ENCODE assay signal across 13 cellular contexts in genomic region chr20:50717312-50717711, GRCh38. TPM values are rescaled to one million over a fixed set of nuclear protein-coding genes. Genes with fewer than 3 reads are reported as not detected.
DNase-seq lines count a peak whose midpoint lies in the region; ATAC-seq and TF ChIP-seq lines count a peak whose summit lies in the region.
"Had no signal": no experiment of that assay in that cellular context is flagged by ENCODE, and none has a peak within 500 bp of the region (broad histone marks: within the 10 kb centered on the region; RNA-seq: fewer than 3 reads in every experiment).

No MANE protein-coding gene starts in this region.

- H3K4me3 ChIP-seq in HCT116 (replicated peaks in 1 of 2; ENCODE audit: low read depth in 1 of 2, low read length in 2 of 2) (no peak overlapping the region), tibial nerve (no peak overlapping the region)

- H3K27me3 Mint-ChIP-seq in WTC11 (ENCODE audit: low read depth), result no peaks in the 10 kb centered on the region; the same call in 1 of the 2 replicates
- peaks cover 11% of the 10 kb centered on the region for H3K27me3 Mint-ChIP-seq in activated CD4-positive, alpha-beta T cell treated with anti-CD3 and anti-CD28 coated beads for 36 hours

- no peaks in the 10 kb centered on the region for H3K9me2 ChIP-seq in HCT116 (ENCODE audit: insufficient read depth)

- TF ChIP-seq POLR2A in HCT116 (IDR thresholded peaks at IDR 0.05; ENCODE audit: borderline replicate concordance, extremely low read depth, insufficient read depth, insufficient read length) (no peak), tibial nerve (IDR thresholded peaks at IDR 0.05) (no peak)

- POLR2A ChIA-PET in HCT116 (lab: Charles Lee), result interaction anchor here (0.8 to 3.1 kb wide), 3 partner anchors 11 to 16 kb away, joined by 3 to 14 read pairs (median 6); partner anchors contain the start of gene PARD6B
- POLR2A ChIA-PET in WTC11 (lab: Charles Lee), result no interaction called here
- POLR2A ChIA-PET in RWPE1 (lab: Yijun Ruan, JAX; ENCODE audit: low non-redundant PET), result interaction anchor here (0.6 to 0.7 kb wide), 2 partner anchors 12 to 25 kb away, joined by 4 read pairs; no protein-coding TSS in a partner anchor
- POLR2A ChIA-PET in activated CD4-positive, alpha-beta T cell treated with anti-CD3 and anti-CD28 coated beads for 36 hours (lab: Charles Lee), result no interaction called here

- no peak overlapping the region for H3K9ac ChIP-seq in HCT116 (ENCODE audit: low read length)

- no peaks in the 10 kb centered on the region for H3K36me3 ChIP-seq in HCT116 (ENCODE audit: control insufficient read depth in 1 of 2, insufficient read depth in 2 of 2, low read length in 2 of 2)
- H3K36me3 ChIP-seq in tibial nerve, result no peaks in the 10 kb centered on the region
- H3K36me3 ChIP-seq: BE2C had no signal

- TF ChIP-seq EP300 in tibial nerve (IDR thresholded peaks at IDR 0.05), result no peak

- no peak overlapping the region for H3K27ac ChIP-seq in HCT116 (ENCODE audit: low read depth, low read length)
- peak overlapping the region; percentile 8 to 93 (median 51) for H3K27ac ChIP-seq in tibial nerve
- H3K27ac ChIP-seq in RWPE1, result no peak overlapping the region

- H3K27ac Mint-ChIP-seq in WTC11, result no peak overlapping the region
- no peak overlapping the region for H3K27ac Mint-ChIP-seq in activated CD4-positive, alpha-beta T cell treated with anti-CD3 and anti-CD28 coated beads for 36 hours
- H3K27ac Mint-ChIP-seq: CD4-positive, CD25-positive, alpha-beta regulatory T cell; CD8-positive, alpha-beta memory T cell had no signal

- H2AFZ ChIP-seq in HCT116 (ENCODE audit: low read depth, low read length, poor library complexity, severe bottlenecking), result peak overlapping the region; percentile 72

- no peak for ATAC-seq in HCT116
- no peak for ATAC-seq in WTC11
- ATAC-seq in HG03439 (IDR thresholded peaks at IDR 0.05; ENCODE audit: unreplicated experiment), result no peak
- no peak for ATAC-seq in activated CD4-positive, alpha-beta T cell treated with anti-CD3 and anti-CD28 coated beads for 36 hours

- WGBS in tibial nerve, 2 donors, result 78 to 84% methylated on average over 2 of the region's 2 CpGs

- H3K4me3 Mint-ChIP-seq in WTC11, result no peak overlapping the region
- H3K4me3 Mint-ChIP-seq in activated CD4-positive, alpha-beta T cell treated with anti-CD3 and anti-CD28 coated beads for 36 hours, result no peak overlapping the region
- H3K4me3 Mint-ChIP-seq: CD4-positive, CD25-positive, alpha-beta regulatory T cell; CD8-positive, alpha-beta memory T cell had no signal

- H3K4me1 Mint-ChIP-seq in WTC11, result peaks cover 30% of the 10 kb centered on the region
- no peaks in the 10 kb centered on the region for H3K4me1 Mint-ChIP-seq in activated CD4-positive, alpha-beta T cell treated with anti-CD3 and anti-CD28 coated beads for 36 hours
- H3K4me1 Mint-ChIP-seq: CD4-positive, CD25-positive, alpha-beta regulatory T cell; CD8-positive, alpha-beta memory T cell had no signal

- RAD21 ChIA-PET in HCT116 (lab: Charles Lee; ENCODE audit: low non-redundant PET in 1 of 2, low total read pairs in 2 of 2, uncharacterized antibody in 2 of 2, unreplicated experiment in 2 of 2), result interaction anchor here in 1 of 2 experiments (1.5 kb wide), 1 partner anchor 91 kb away, joined by 4 read pairs; no protein-coding TSS in a partner anchor

- H3K27me3 ChIP-seq in HCT116 (ENCODE audit: insufficient read depth, low read length) (no peaks in the 10 kb centered on the region), tibial nerve (no peaks in the 10 kb centered on the region)
- H3K27me3 ChIP-seq: BE2C had no signal

- H3K4me1 ChIP-seq in HCT116 (ENCODE audit: control insufficient read depth in 1 of 2, insufficient read depth in 2 of 2, low read length in 2 of 2) (peaks cover 18 to 67% of the 10 kb centered on the region in 2 experiments; a peak in 3 of 4 replicates), tibial nerve (peaks cover 0 to 21% (median 2%) of the 10 kb centered on the region in 4 donors)
- H3K4me1 ChIP-seq: BE2C had no signal

- no peaks in the 10 kb centered on the region for H4K20me1 ChIP-seq in HCT116 (ENCODE audit: insufficient read depth)

- no peaks in the 10 kb centered on the region for H3K79me2 ChIP-seq in HCT116 (ENCODE audit: insufficient read depth, low read length)

- CTCF ChIA-PET in HCT116 (lab: Charles Lee) (interaction anchor here (1.0 to 2.0 kb wide), 3 partner anchors 54 to 91 kb away, joined by 3 to 8 read pairs (median 4); no protein-coding TSS in a partner anchor), WTC11 (lab: Charles Lee) (interaction anchor here (0.6 to 3.4 kb wide), 31 partner anchors 10 to 154 kb away, joined by 3 to 39 read pairs (median 5); partner anchors contain the start of genes BCAS4 and PARD6B), RWPE1 (lab: Yijun Ruan, JAX) (interaction anchor here (0.7 to 1.1 kb wide), 3 partner anchors 32 to 72 kb away, joined by 3 to 7 read pairs (median 5); no protein-coding TSS in a partner anchor)
- CTCF ChIA-PET in activated CD4-positive, alpha-beta T cell treated with anti-CD3 and anti-CD28 coated beads for 36 hours (lab: Charles Lee), result interaction anchor here (0.8 to 2.5 kb wide), 3 partner anchors 22 to 82 kb away, joined by 3 to 7 read pairs (median 3); no protein-coding TSS in a partner anchor

- TF ChIP-seq CTCF in HCT116 (IDR thresholded peaks at IDR 0.05 in 2 of 3, conservative IDR thresholded peaks at IDR 0.05 in 1 of 3; ENCODE audit: borderline replicate concordance in 1 of 3, insufficient read depth in 1 of 3, low read depth in 2 of 3, low read length in 2 of 3), result no peak
- TF ChIP-seq CTCF in WTC11 (IDR thresholded peaks at IDR 0.05), result no peak
- no peak for TF ChIP-seq CTCF in tibial nerve (IDR thresholded peaks at IDR 0.05)
- TF ChIP-seq CTCF in RWPE1 (conservative IDR thresholded peaks at IDR 0.05; ENCODE audit: low read depth), result no peak

- no peak for TF ChIP-seq RAD21 in HCT116 (IDR thresholded peaks at IDR 0.05; ENCODE audit: low read depth)

- no peaks in the 10 kb centered on the region for H3K36me3 Mint-ChIP-seq in WTC11
- no peaks in the 10 kb centered on the region for H3K36me3 Mint-ChIP-seq in activated CD4-positive, alpha-beta T cell treated with anti-CD3 and anti-CD28 coated beads for 36 hours (ENCODE audit: low read depth)
- H3K36me3 Mint-ChIP-seq: CD4-positive, CD25-positive, alpha-beta regulatory T cell; CD8-positive, alpha-beta memory T cell had no signal

- H3K9me3 ChIP-seq in HCT116 (ENCODE audit: control insufficient read depth in 1 of 2, insufficient read depth in 1 of 2, low read depth in 1 of 2, low read length in 2 of 2) (no peaks in the 10 kb centered on the region), tibial nerve (no peaks in the 10 kb centered on the region)
- H3K9me3 ChIP-seq: BE2C had no signal

- H3K9me3 Mint-ChIP-seq in WTC11, result no peaks in the 10 kb centered on the region
- H3K9me3 Mint-ChIP-seq in activated CD4-positive, alpha-beta T cell treated with anti-CD3 and anti-CD28 coated beads for 36 hours (ENCODE audit: low read depth), result no peaks in the 10 kb centered on the region
- H3K9me3 Mint-ChIP-seq: CD4-positive, CD25-positive, alpha-beta regulatory T cell; CD8-positive, alpha-beta memory T cell had no signal

- no peak for DNase-seq in HCT116 (ENCODE audit: low read depth, low spot score)
- no peak for DNase-seq in WTC11 (ENCODE audit: low spot score)
- no peak for DNase-seq in tibial nerve (ENCODE audit: low spot score in 2 of 2)
- DNase-seq in RWPE1 (ENCODE audit: low spot score), result no peak
- DNase-seq in activated CD4-positive, alpha-beta T cell treated with anti-CD3 and anti-CD28 coated beads for 36 hours, result no peak
- DNase-seq: ACHN; BE2C; C1 segment of cervical spinal cord; CD4-positive, CD25-positive, alpha-beta regulatory T cell; CD8-positive, alpha-beta memory T cell; COR-L47; GOT3 had no signal

- no TSS peak for BruUV-seq in HCT116 (replicated peaks; lab: Mats Ljungman, UMichigan)

- intact Hi-C loops in HCT116 (cut with micrococcal nuclease), result no loop called here
- intact Hi-C loops in activated CD4-positive, alpha-beta T cell treated with anti-CD3 and anti-CD28 coated beads for 36 hours (cut with DNase I, micrococcal nuclease), result no loop called here

- no peak overlapping the region for H3K4me2 ChIP-seq in HCT116 (ENCODE audit: low read length)

TF ChIP-seq in HCT116, 20 proteins besides CTCF, POLR2A, EP300 and RAD21 (continues in another document):
- TF ChIP-seq ZFX (IDR thresholded peaks at IDR 0.05) (no peak), EZH2phosphoT487 (IDR thresholded peaks at IDR 0.05; ENCODE audit: borderline replicate concordance) (no peak), FOSL1 (IDR thresholded peaks at IDR 0.05; ENCODE audit: low read depth) (no peak), CEBPB (IDR thresholded peaks at IDR 0.05; ENCODE audit: low read depth) (no peak), SRF (IDR thresholded peaks at IDR 0.05; ENCODE audit: low read depth) (no peak), ELF1 (IDR thresholded peaks at IDR 0.05; ENCODE audit: borderline replicate concordance, low read depth) (no peak), EGR1 (IDR thresholded peaks at IDR 0.05; ENCODE audit: low read depth) (no peak), CBX3 (IDR thresholded peaks at IDR 0.05; ENCODE audit: low read depth) (no peak), SIN3A (IDR thresholded peaks at IDR 0.05; ENCODE audit: low read depth) (no peak)

TF ChIP-seq in WTC11, 78 proteins besides CTCF, POLR2A, EP300 and RAD21:
- TF ChIP-seq ELF4 (CRISPR knock-in tag; IDR thresholded peaks at IDR 0.05; ENCODE audit: low read depth) (no peak), ZNF121 (CRISPR knock-in tag; IDR thresholded peaks at IDR 0.05) (peak; percentile 81; the same call in 1 of the 2 replicates)

RNA-seq across cellular contexts. Expression of gene PARD6B, which starts 14.1 kb away (rescaled TPM):
- total RNA-seq in HCT116 (2021; ENCODE audit: unreplicated experiment), result 41.3 TPM
- polyA plus RNA-seq in HCT116 (2012), result 3.1 and 5.0 TPM in 2 replicates
- 29.6 to 38.0 TPM (median 37.5 TPM) in 3 replicates for total RNA-seq in WTC11 (2021)
- 1 to 10 TPM; 2.4 to 3.8 (median 3.5) TPM for total RNA-seq in tibial nerve
- total RNA-seq in activated CD4-positive, alpha-beta T cell treated with anti-CD3 and anti-CD28 coated beads for 36 hours, result 1 to 10 TPM; 4.9 to 6.2 TPM

RNA-seq across cellular contexts. Expression of gene RIPOR3, which starts 26.0 kb away (rescaled TPM):
- total RNA-seq in HCT116 (2021; ENCODE audit: unreplicated experiment) (0.22 TPM), WTC11 (2021) (5.4 to 6.5 TPM (median 6.0 TPM) in 3 replicates), tibial nerve (10 to 100 TPM; 24.5 to 73.0 (median 35.5) TPM)
- 0.14 and 0.20 TPM in 2 replicates for polyA plus RNA-seq in HCT116 (2012)
- not detected for total RNA-seq in activated CD4-positive, alpha-beta T cell treated with anti-CD3 and anti-CD28 coated beads for 36 hours
- total RNA-seq: CD8-positive, alpha-beta memory T cell had no signal

Comparison
In these comparisons a context has a peak if more than half of its experiments do, and no peak if none do; other contexts are left out.
1. H3K27ac ChIP-seq: peak in tibial nerve (4 of 4); none in HCT116 (single experiment) and RWPE1 (single experiment).
2. POLR2A ChIA-PET loops: an anchor here in HCT116 (0.8 to 3.1 kb wide) and RWPE1 (0.6 to 0.7 kb wide); none called in WTC11 and activated CD4-positive, alpha-beta T cell treated with anti-CD3 and anti-CD28 coated beads for 36 hours.